In the genomic region with DNA sequence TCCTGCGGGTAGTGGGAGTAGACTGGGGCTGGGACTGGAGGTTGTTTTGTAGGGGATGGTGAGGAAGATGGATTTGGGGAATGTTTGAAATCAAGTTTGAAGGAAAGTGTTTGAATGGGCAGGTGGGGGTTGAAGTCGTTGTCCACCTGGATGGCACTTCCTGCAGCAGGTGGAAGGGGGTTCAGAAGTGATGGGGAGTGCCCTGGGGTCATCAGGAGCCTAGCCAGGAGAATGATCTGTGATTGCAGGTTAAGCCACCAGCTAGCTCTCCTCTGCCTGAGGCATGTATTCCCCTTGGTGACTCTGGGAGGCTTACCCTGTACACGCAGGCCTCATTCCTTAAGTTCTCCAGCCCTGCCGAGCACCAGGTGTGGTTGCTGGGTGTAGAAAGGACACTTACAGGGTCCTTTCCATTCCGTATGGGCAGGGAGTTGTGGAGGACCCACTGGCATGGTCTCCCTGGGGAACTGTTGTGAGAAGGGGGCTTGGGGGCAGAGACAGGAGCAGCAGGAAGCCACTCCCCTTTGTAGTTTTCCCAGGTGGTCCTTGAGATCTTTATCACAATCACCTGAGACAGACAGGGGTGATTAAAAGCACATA, we compare ENCODE assay signal across 24 cellular contexts. TPM values are rescaled to one million over a fixed set of nuclear protein-coding genes. Genes with fewer than 3 reads are reported as not detected.
DNase-seq lines count a peak whose midpoint lies in the region; ATAC-seq and TF ChIP-seq lines count a peak whose summit lies in the region.
"Had no signal": no experiment of that assay in that cellular context is flagged by ENCODE, and none has a peak within 500 bp of the region (broad histone marks: within the 10 kb centered on the region; RNA-seq: fewer than 3 reads in every experiment).

No MANE protein-coding gene starts in this region.

- no peaks in the 10 kb centered on the region for H3K4me1 Mint-ChIP-seq in activated CD8-positive, alpha-beta memory T cell treated with anti-CD3 and anti-CD28 coated beads, Interleukin-2, amount 10 ng/mL, durations not matched to agents 7 days and 5 days
- H3K4me1 Mint-ChIP-seq in brain: peaks cover 25% of the 10 kb centered on the region
- peaks cover 39% of the 10 kb centered on the region for H3K4me1 Mint-ChIP-seq in nephron progenitor cell
- H3K4me1 Mint-ChIP-seq in T-cell: peaks cover 21 to 39% (median 31%) of the 10 kb centered on the region in 3 donors
- H3K4me1 Mint-ChIP-seq: B cell had no signal

- no peaks in the 10 kb centered on the region for H3K27me3 ChIP-seq in MG63

- POLR2A ChIA-PET in T-cell (lab: Charles Lee): no interaction called here

- no peak overlapping the region for H3K4me3 ChIP-seq in MG63
- H3K4me3 ChIP-seq: GM12878 had no signal

- peak; percentile 33 for DNase-seq in activated CD8-positive, alpha-beta memory T cell treated with anti-CD3 and anti-CD28 coated beads, Interleukin-2, amount 10 ng/mL, durations not matched to agents 7 days and 5 days
- no peak for DNase-seq in activated CD8-positive, alpha-beta memory T cell treated with anti-CD3 and anti-CD28 coated beads for 24 hours
- DNase-seq in nephron progenitor cell (no peak), MG63 (no peak), NCI-H1930 (lab: John Stamatoyannopoulos, UW) (no peak), T-cell (no peak)
- DNase-seq: COR-L47, DMS79, EL, GDM1, Karpas-422, NCI-H1092 treated with DMSO at 0.1 percent for 48 hours, NCI-H1436, NCI-H187, NCI-H2171 treated with DMSO at 0.1 percent for 48 hours, NCI-H345, NCI-H524 treated with DMSO at 0.1 percent for 48 hours, NCI-H774, SIG-M5, SK-N-SH had no signal

- no peaks in the 10 kb centered on the region for H3K36me3 ChIP-seq in MG63

- H3K9me3 ChIP-seq in MG63: no peaks in the 10 kb centered on the region
- H3K9me3 ChIP-seq: SK-N-SH had no signal

- H3K36me3 Mint-ChIP-seq in activated CD8-positive, alpha-beta memory T cell treated with anti-CD3 and anti-CD28 coated beads, Interleukin-2, amount 10 ng/mL, durations not matched to agents 7 days and 5 days: peaks cover 2% of the 10 kb centered on the region
- H3K36me3 Mint-ChIP-seq in brain (peaks cover 44% of the 10 kb centered on the region), nephron progenitor cell (ENCODE audit: low read depth) (peaks cover 49% of the 10 kb centered on the region), T-cell (peaks cover 10% of the 10 kb centered on the region)

- TF ChIP-seq CTCF in brain (conservative IDR thresholded peaks at IDR 0.05) (no peak), nephron progenitor cell (IDR thresholded peaks at IDR 0.05) (no peak)

- ATAC-seq in activated CD8-positive, alpha-beta memory T cell treated with anti-CD3 and anti-CD28 coated beads, Interleukin-2, amount 10 ng/mL, durations not matched to agents 7 days and 5 days: no peak
- ATAC-seq in T-cell (replicated peaks in 1 of 4): no peak
- ATAC-seq: GM12878, HepG2 had no signal

- no peak overlapping the region for H3K27ac Mint-ChIP-seq in activated CD8-positive, alpha-beta memory T cell treated with anti-CD3 and anti-CD28 coated beads, Interleukin-2, amount 10 ng/mL, durations not matched to agents 7 days and 5 days
- H3K27ac Mint-ChIP-seq in brain (peak overlapping the region in 3 of 5 experiments; percentile 3 to 61 (median 51)), nephron progenitor cell (peak overlapping the region; percentile 49), T-cell (peak overlapping the region in 1 of 2 donors; percentile 23)
- H3K27ac Mint-ChIP-seq: B cell had no signal

- no peaks in the 10 kb centered on the region for H3K27me3 Mint-ChIP-seq in activated CD8-positive, alpha-beta memory T cell treated with anti-CD3 and anti-CD28 coated beads, Interleukin-2, amount 10 ng/mL, durations not matched to agents 7 days and 5 days
- H3K27me3 Mint-ChIP-seq in brain (no peaks in the 10 kb centered on the region), nephron progenitor cell (ENCODE audit: low read depth, poor library complexity) (no peaks in the 10 kb centered on the region), T-cell (no peaks in the 10 kb centered on the region)
- H3K27me3 Mint-ChIP-seq: B cell had no signal

- CTCF ChIA-PET in activated CD8-positive, alpha-beta memory T cell treated with anti-CD3 and anti-CD28 coated beads, Interleukin-2, amount 10 ng/mL, durations not matched to agents 7 days and 5 days (lab: Charles Lee): no interaction called here
- CTCF ChIA-PET in T-cell (lab: Charles Lee): no interaction called here

- H3K9me3 Mint-ChIP-seq in activated CD8-positive, alpha-beta memory T cell treated with anti-CD3 and anti-CD28 coated beads, Interleukin-2, amount 10 ng/mL, durations not matched to agents 7 days and 5 days (ENCODE audit: low read depth): no peaks in the 10 kb centered on the region
- H3K9me3 Mint-ChIP-seq in brain (peaks cover 2 to 22% (median 15%) of the 10 kb centered on the region in 5 experiments), nephron progenitor cell (peaks cover 6% of the 10 kb centered on the region), T-cell (no peaks in the 10 kb centered on the region)

- H3K4me3 Mint-ChIP-seq in activated CD8-positive, alpha-beta memory T cell treated with anti-CD3 and anti-CD28 coated beads, Interleukin-2, amount 10 ng/mL, durations not matched to agents 7 days and 5 days: no peak overlapping the region
- H3K4me3 Mint-ChIP-seq in brain: no peak overlapping the region
- H3K4me3 Mint-ChIP-seq in nephron progenitor cell: no peak overlapping the region
- H3K4me3 Mint-ChIP-seq in T-cell: no peak overlapping the region
- H3K4me3 Mint-ChIP-seq: B cell had no signal

RNA-seq across cellular contexts. Expression of a gene that starts 19.9 kb away (rescaled TPM):
- total RNA-seq in activated CD8-positive, alpha-beta memory T cell treated with anti-CD3 and anti-CD28 coated beads, Interleukin-2, amount 10 ng/mL, durations not matched to agents 7 days and 5 days: 10 to 100 TPM; 19.7 to 23.8 TPM
- polyA plus RNA-seq in brain (ENCODE audit: insufficient read depth, low read depth, low replicate concordance): 8.3 TPM
- total RNA-seq in MG63 (2014; rRNA removed; shearing (Covaris generic); ENCODE audit: low replicate concordance): 4.7 and 5.0 TPM in 2 replicates
- total RNA-seq in T-cell: 10 to 100 TPM; 21.5 to 24.8 (median 22.9) TPM

RNA-seq across cellular contexts. Expression of a gene that starts 22.6 kb away (rescaled TPM):
- 1 to 10 TPM; 4.6 to 6.4 TPM for total RNA-seq in activated CD8-positive, alpha-beta memory T cell treated with anti-CD3 and anti-CD28 coated beads, Interleukin-2, amount 10 ng/mL, durations not matched to agents 7 days and 5 days
- 1.8 TPM for polyA plus RNA-seq in brain (ENCODE audit: insufficient read depth, low read depth, low replicate concordance)
- total RNA-seq in MG63 (2014; rRNA removed; shearing (Covaris generic); ENCODE audit: low replicate concordance): 1.1 and 1.2 TPM in 2 replicates
- 10 to 100 TPM in 1 of 5 donors, 1 to 10 TPM in 4; 6.3 to 11.0 (median 8.1) TPM for total RNA-seq in T-cell
